ENCODE assay signal across 16 cellular contexts in the genomic region with DNA sequence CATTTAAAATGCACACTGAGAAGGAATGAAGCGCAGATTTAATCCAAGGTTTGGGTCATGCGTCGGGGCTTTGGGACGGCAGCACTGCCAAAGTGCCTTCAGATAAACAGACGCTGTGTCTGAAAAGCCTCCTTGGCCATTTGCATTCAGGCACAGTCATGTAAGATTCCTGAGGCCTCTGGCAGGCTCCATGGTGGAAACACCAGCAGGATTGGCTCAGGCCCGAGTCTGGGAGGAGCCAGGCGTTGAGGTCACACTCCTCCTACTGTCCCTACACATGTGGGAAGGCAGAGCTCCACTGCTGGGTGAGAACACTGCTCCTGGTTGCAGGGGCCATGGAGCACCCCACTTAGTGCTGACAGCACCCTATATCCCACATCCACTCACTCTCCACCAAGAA.
DNase-seq lines count a peak whose midpoint lies in the region; ATAC-seq and TF ChIP-seq lines count a peak whose summit lies in the region.
"Had no signal": no experiment of that assay in that cellular context is flagged by ENCODE, and none has a peak within 500 bp of the region (broad histone marks: within the 10 kb centered on the region; RNA-seq: fewer than 3 reads in every experiment).

No MANE protein-coding gene starts in this region.

- H3K36me3 Mint-ChIP-seq in nephron progenitor cell (ENCODE audit: low read depth), result no peaks in the 10 kb centered on the region

- H3F3A ChIP-seq in MM.1S (ENCODE audit: insufficient read depth, low read length), result no peaks in the 10 kb centered on the region; the same call in 1 of the 2 replicates

- H3K9me3 Mint-ChIP-seq in nephron progenitor cell, result no peaks in the 10 kb centered on the region

- TF ChIP-seq CTCF in body of pancreas (IDR thresholded peaks at IDR 0.05), result no peak
- TF ChIP-seq CTCF in MM.1S (IDR thresholded peaks at IDR 0.05; ENCODE audit: low read length), result no peak
- no peak for TF ChIP-seq CTCF in nephron progenitor cell (IDR thresholded peaks at IDR 0.05)

- WGBS in body of pancreas, 2 donors, result 57 to 63% methylated on average over 7 of the region's 7 CpGs

- intact Hi-C loops in body of pancreas (cut with DNase I), result no loop called here
- intact Hi-C loops in sciatic nerve (cut with DNase I), result no loop called here

- no peak overlapping the region for H3K27ac Mint-ChIP-seq in nephron progenitor cell

- no peaks in the 10 kb centered on the region for H3K79me2 ChIP-seq in MM.1S (ENCODE audit: low read length)
- H3K79me2 ChIP-seq: hepatocyte had no signal

- no peak overlapping the region for H3K4me3 ChIP-seq in body of pancreas
- no peak overlapping the region for H3K4me3 ChIP-seq in MM.1S (ENCODE audit: low read length)
- H3K4me3 ChIP-seq: BLaER1, cardiac muscle cell, GM12878, hepatocyte, SJSA1 had no signal

- no peaks in the 10 kb centered on the region for H4K20me1 ChIP-seq in MM.1S (ENCODE audit: insufficient read depth, low read length)
- H4K20me1 ChIP-seq: BLaER1 had no signal

- no peak overlapping the region for H2AFZ ChIP-seq in MM.1S (ENCODE audit: low read length)
- H2AFZ ChIP-seq: hepatocyte had no signal

- H3K9me3 ChIP-seq in body of pancreas (no peaks in the 10 kb centered on the region), MM.1S (replicated peaks; ENCODE audit: insufficient read depth, low read length) (no peaks in the 10 kb centered on the region)
- H3K9me3 ChIP-seq: BLaER1, SJSA1 had no signal

- H3K36me3 ChIP-seq in body of pancreas (replicated peaks in 1 of 2; ENCODE audit: insufficient read depth in 1 of 2, low read depth in 2 of 2) (no peaks in the 10 kb centered on the region), MM.1S (replicated peaks; ENCODE audit: insufficient read depth, low read length) (no peaks in the 10 kb centered on the region)
- H3K36me3 ChIP-seq: BLaER1, cardiac muscle cell, SJSA1 had no signal

- no peaks in the 10 kb centered on the region for H3K4me1 ChIP-seq in body of pancreas
- H3K4me1 ChIP-seq in MM.1S (ENCODE audit: low read length), result peaks cover 12% of the 10 kb centered on the region
- H3K4me1 ChIP-seq: BLaER1 had no signal

- peak; percentile 63 for DNase-seq in EH (ENCODE audit: low read depth)
- peak; percentile 19 to 46 (median 35) for DNase-seq in body of pancreas
- DNase-seq in iPS-NIHi11 (ENCODE audit: low spot score), result peak; percentile 50
- DNase-seq in sciatic nerve (ENCODE audit: low spot score), result peak; percentile 87
- DNase-seq in NCI-H69 (lab: John Stamatoyannopoulos, UW), result no peak
- DNase-seq in MM.1S, result no peak
- DNase-seq in nephron progenitor cell, result no peak
- DNase-seq in CD1c-positive myeloid dendritic cell (ENCODE audit: extremely low spot score), result no peak
- DNase-seq: activated CD8-positive, alpha-beta memory T cell treated with anti-CD3 and anti-CD28 coated beads for 24 hours; NCI-H2081 treated with DMSO at 0.1 percent for 48 hours had no signal

- no peak overlapping the region for H3K4me3 Mint-ChIP-seq in nephron progenitor cell

- TF ChIP-seq POLR2A in body of pancreas (IDR thresholded peaks at IDR 0.05), result no peak

- H3K4me2 ChIP-seq in MM.1S (ENCODE audit: low read depth, low read length), result no peak overlapping the region
- H3K4me2 ChIP-seq: BLaER1, hepatocyte had no signal

- no peak overlapping the region for H3K27ac ChIP-seq in body of pancreas
- H3K27ac ChIP-seq in MM.1S (ENCODE audit: low read length), result no peak overlapping the region
- H3K27ac ChIP-seq: BLaER1, cardiac muscle cell, hepatocyte, HL-60, SJSA1 had no signal

- peaks cover 8% of the 10 kb centered on the region for H3K4me1 Mint-ChIP-seq in nephron progenitor cell

- H3K27me3 Mint-ChIP-seq in nephron progenitor cell (ENCODE audit: low read depth, poor library complexity), result peaks cover 6% of the 10 kb centered on the region

- ATAC-seq in body of pancreas (no peak), sciatic nerve (peak; percentile 90)
- ATAC-seq: GM12878 had no signal

- no peak overlapping the region for H3K9ac ChIP-seq in MM.1S (ENCODE audit: low read length)
- H3K9ac ChIP-seq: BLaER1 had no signal

- no peaks in the 10 kb centered on the region for H3K27me3 ChIP-seq in body of pancreas
- no peaks in the 10 kb centered on the region for H3K27me3 ChIP-seq in MM.1S (replicated peaks; ENCODE audit: insufficient read depth, low read length)
- H3K27me3 ChIP-seq: BLaER1, cardiac muscle cell, hepatocyte, SJSA1 had no signal

- H3K9me2 ChIP-seq in MM.1S (replicated peaks; ENCODE audit: insufficient read depth, low read length), result no peaks in the 10 kb centered on the region

Comparison
In these comparisons a context has a peak if more than half of its experiments do, and no peak if none do; other contexts are left out.
1. DNase-seq: peak in EH (single experiment), body of pancreas (4 of 4), iPS-NIHi11 (single experiment) and sciatic nerve (single experiment); none in NCI-H69 (single experiment), MM.1S (single experiment), nephron progenitor cell (single experiment) and CD1c-positive myeloid dendritic cell (single experiment).